ENCODE assay signal across 1 cellular context in genomic region chr11:43925063-43925931, GRCh38.
TF ChIP-seq lines count a peak whose summit lies in the region.

No MANE protein-coding gene starts in this region.

TF ChIP-seq in IMR-90, 13 proteins besides CTCF, POLR2A, EP300 and RAD21:
- TF ChIP-seq CHD1 (IDR thresholded peaks at IDR 0.05; ENCODE audit: low read depth, low read length) (no peak), NFE2L2 (IDR thresholded peaks at IDR 0.05; ENCODE audit: low read depth, low read length) (peak; percentile 12; the same call in 1 of the 2 replicates)
